ENCODE assay signal across 8 cellular contexts in the genomic region with DNA sequence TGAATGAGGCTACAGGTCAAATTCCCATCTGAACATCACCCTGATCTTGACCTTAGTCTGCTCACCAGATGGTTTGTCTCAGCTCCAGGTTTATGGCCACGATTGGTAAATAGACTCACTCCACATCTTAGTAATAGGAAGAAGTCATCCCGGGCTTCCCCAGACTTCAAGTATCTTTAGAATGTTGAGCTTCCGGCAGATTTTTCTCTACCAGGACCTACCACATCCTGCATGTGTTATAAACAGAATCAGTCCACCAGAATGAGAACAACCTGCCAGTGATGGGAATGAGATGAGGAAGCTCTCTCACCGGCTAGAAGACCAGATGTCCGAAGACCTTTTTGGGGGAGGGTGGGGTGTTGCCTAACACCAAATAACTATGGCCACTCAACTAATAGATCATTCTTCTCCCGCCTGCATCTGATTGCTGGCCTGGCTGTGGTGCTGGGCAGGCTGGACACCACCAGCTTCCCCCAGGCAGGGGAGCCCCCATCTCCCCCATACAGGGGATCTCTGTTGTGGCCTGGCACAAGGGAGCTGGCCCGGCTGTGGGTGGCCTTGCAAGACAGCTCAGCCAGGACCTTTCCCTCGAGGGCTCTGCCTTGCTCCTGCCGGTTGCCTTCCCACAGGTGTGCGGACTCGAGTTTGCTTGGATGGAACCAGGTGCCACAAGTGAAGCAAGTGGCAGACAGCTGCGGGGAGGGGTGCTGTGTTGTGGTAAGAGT.
DNase-seq lines count a peak whose midpoint lies in the region; ATAC-seq and TF ChIP-seq lines count a peak whose summit lies in the region.

No MANE protein-coding gene starts in this region.

- H3K9me3 Mint-ChIP-seq in CD14-positive monocyte = peaks cover 0 to 2% (median 0%) of the 10 kb centered on the region in 7 donors
- peaks cover 0 to 3% (median 0%) of the 10 kb centered on the region in 11 donors for H3K9me3 Mint-ChIP-seq in naive thymus-derived CD4-positive, alpha-beta T cell

- H3K27me3 Mint-ChIP-seq in CD14-positive monocyte (ENCODE audit: low read depth in 3 of 3) = peaks cover 10 to 16% (median 13%) of the 10 kb centered on the region in 3 donors
- H3K27me3 Mint-ChIP-seq in naive thymus-derived CD4-positive, alpha-beta T cell = peaks cover 44 to 62% (median 52%) of the 10 kb centered on the region in 5 donors

- DNase-seq in CD14-positive monocyte (ENCODE audit: low spot score) = no peak
- peak; percentile 100 for DNase-seq in HCEC 1CT
- DNase-seq in cardiac fibroblast (ENCODE audit: low read depth in 2 of 2) = peak; percentile 35 to 91
- peak in 6 of 9 donors; percentile 26 to 50 (median 40) for DNase-seq in naive thymus-derived CD4-positive, alpha-beta T cell
- DNase-seq in NCI-H2227 (lab: John Stamatoyannopoulos, UW; ENCODE audit: unreplicated experiment) = no peak
- DNase-seq in NCI-H2227 treated with DMSO at 0.1 percent for 48 hours (lab: John Stamatoyannopoulos, UW) = no peak
- DNase-seq in NAMALWA (ENCODE audit: low spot score) = no peak

- H3K27ac Mint-ChIP-seq in CD14-positive monocyte = peak overlapping the region in 6 of 7 donors; percentile 4 to 78 (median 44)
- H3K27ac Mint-ChIP-seq in naive thymus-derived CD4-positive, alpha-beta T cell = peak overlapping the region in 7 of 9 donors; percentile 1 to 83 (median 42)

- no peaks in the 10 kb centered on the region for H3K36me3 ChIP-seq in naive thymus-derived CD4-positive, alpha-beta T cell (ENCODE audit: control insufficient read depth in 2 of 3, insufficient read depth in 3 of 3, low read length in 3 of 3)

- H3K36me3 Mint-ChIP-seq in CD14-positive monocyte = peaks cover 6 to 28% of the 10 kb centered on the region in 2 donors
- peaks cover 0 to 7% (median 2%) of the 10 kb centered on the region in 5 donors for H3K36me3 Mint-ChIP-seq in naive thymus-derived CD4-positive, alpha-beta T cell

- POLR2A ChIA-PET in naive thymus-derived CD4-positive, alpha-beta T cell (lab: Charles Lee) = interaction anchor here (1.0 to 1.1 kb wide), 3 partner anchors 8 to 229 kb away, joined by 3 to 5 read pairs (median 3); no protein-coding TSS in a partner anchor

- H3K4me1 ChIP-seq in naive thymus-derived CD4-positive, alpha-beta T cell (ENCODE audit: control insufficient read depth in 2 of 2, insufficient read depth in 2 of 2, low read length in 2 of 2) = peaks cover 44 to 57% of the 10 kb centered on the region in 2 donors

- intact Hi-C loops in CD14-positive monocyte (cut with micrococcal nuclease) = loop anchor here in 1 of 2 donors (5.0 to 10.0 kb wide), 2 partner anchors 57 to 395 kb away; a partner anchor contains a TSS
- intact Hi-C loops in naive thymus-derived CD4-positive, alpha-beta T cell (cut with micrococcal nuclease) = loop anchor here in 1 of 2 donors (1.0 kb wide), 1 partner anchor 9 kb away; no protein-coding TSS in a partner anchor

- TF ChIP-seq CTCF in CD14-positive monocyte (IDR thresholded peaks at IDR 0.05) (no peak), cardiac fibroblast (IDR thresholded peaks at IDR 0.05; ENCODE audit: low read depth, low read length) (no peak)

- peaks cover 16 to 24% of the 10 kb centered on the region in 2 donors for H3K27me3 ChIP-seq in naive thymus-derived CD4-positive, alpha-beta T cell (ENCODE audit: control insufficient read depth in 2 of 2, insufficient read depth in 2 of 2, low read length in 2 of 2)

- H3K27ac ChIP-seq in naive thymus-derived CD4-positive, alpha-beta T cell (ENCODE audit: low read depth, low read length) = no peak overlapping the region

- H3K9me3 ChIP-seq in naive thymus-derived CD4-positive, alpha-beta T cell (ENCODE audit: control insufficient read depth in 2 of 3, low read length in 3 of 3) = no peaks in the 10 kb centered on the region

- peaks cover 67% of the 10 kb centered on the region for H3K4me1 Mint-ChIP-seq in CD14-positive monocyte
- peaks cover 56 to 65% (median 64%) of the 10 kb centered on the region in 7 donors for H3K4me1 Mint-ChIP-seq in naive thymus-derived CD4-positive, alpha-beta T cell

- ATAC-seq in naive thymus-derived CD4-positive, alpha-beta T cell = no peak
- ATAC-seq in GM18861 (IDR thresholded peaks at IDR 0.05; ENCODE audit: unreplicated experiment) = no peak

- no peak overlapping the region for H3K4me3 ChIP-seq in cardiac fibroblast (replicated peaks in 1 of 2; ENCODE audit: low read depth in 2 of 2, low read length in 2 of 2)
- H3K4me3 ChIP-seq in naive thymus-derived CD4-positive, alpha-beta T cell (ENCODE audit: low read length) = peak overlapping the region; percentile 32

- CTCF ChIA-PET in naive thymus-derived CD4-positive, alpha-beta T cell (lab: Charles Lee) = interaction anchor here (0.8 to 0.9 kb wide), 2 partner anchors 10 to 229 kb away, joined by 3 to 4 read pairs; a partner anchor contains a TSS

- peak overlapping the region in 1 of 2 donors; percentile 52 for H3K4me3 Mint-ChIP-seq in CD14-positive monocyte
- peak overlapping the region; percentile 46 to 83 (median 78) for H3K4me3 Mint-ChIP-seq in naive thymus-derived CD4-positive, alpha-beta T cell

Comparison
In these comparisons a context has a peak if more than half of its experiments do, and no peak if none do; other contexts are left out.
1. DNase-seq: peak in HCEC 1CT (single experiment), cardiac fibroblast (2 of 2) and naive thymus-derived CD4-positive, alpha-beta T cell (6 of 9); none in CD14-positive monocyte (single experiment), NCI-H2227 (single experiment), NCI-H2227 treated with DMSO at 0.1 percent for 48 hours (single experiment) and NAMALWA (single experiment).